ENCODE assay signal across 12 cellular contexts in the genomic region with DNA sequence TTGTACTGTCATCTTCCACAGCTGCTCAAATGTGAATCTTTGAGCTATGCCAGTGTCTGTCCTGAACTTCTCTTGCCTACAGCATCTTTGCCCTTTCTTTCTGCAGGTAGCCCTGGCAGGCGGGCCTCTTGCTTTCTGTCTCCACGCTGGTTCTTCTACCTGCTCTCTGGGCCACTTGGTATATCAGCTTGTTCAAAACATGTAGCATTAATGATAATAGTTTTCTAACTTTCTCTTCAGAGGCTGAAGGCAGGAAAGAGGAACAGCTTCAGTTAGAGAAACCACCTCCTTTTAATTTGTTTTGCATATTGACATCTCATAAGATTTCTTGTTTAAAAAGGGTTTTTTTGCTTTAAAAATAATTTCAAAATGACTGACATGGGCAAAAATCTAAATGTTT. TPM values are rescaled to one million over a fixed set of nuclear protein-coding genes. Genes with fewer than 3 reads are reported as not detected.
DNase-seq lines count a peak whose midpoint lies in the region; ATAC-seq and TF ChIP-seq lines count a peak whose summit lies in the region.
"Had no signal": no experiment of that assay in that cellular context is flagged by ENCODE, and none has a peak within 500 bp of the region (broad histone marks: within the 10 kb centered on the region; RNA-seq: fewer than 3 reads in every experiment).

No MANE protein-coding gene starts in this region.

- H3K36me3 ChIP-seq in mucosa of rectum (ENCODE audit: control insufficient read depth in 2 of 2, insufficient read depth in 2 of 2, low read length in 2 of 2) = no peaks in the 10 kb centered on the region
- no peaks in the 10 kb centered on the region for H3K36me3 ChIP-seq in A673 (ENCODE audit: insufficient read depth, low read length, poor library complexity, severe bottlenecking)

- peak overlapping the region; percentile 0 to 56 for H3K27ac ChIP-seq in mucosa of rectum (ENCODE audit: low read depth in 2 of 2, low read length in 2 of 2)
- H3K27ac ChIP-seq in A673 (ENCODE audit: low read depth, low read length, poor library complexity, severe bottlenecking) = no peak overlapping the region

- H3K4me3 ChIP-seq in GM12864 (ENCODE audit: low read depth, low read length) (peak overlapping the region; percentile 63), mucosa of rectum (ENCODE audit: low read length in 2 of 2) (peak overlapping the region in 1 of 2 donors; percentile 75), A673 (ENCODE audit: low read depth, low read length, poor library complexity, severe bottlenecking) (no peak overlapping the region)

- no peak for ATAC-seq in GM19455 (IDR thresholded peaks at IDR 0.05; ENCODE audit: unreplicated experiment)

- intact Hi-C loops in A673 (cut with micrococcal nuclease; ENCODE audit: unreplicated experiment) = no loop called here

- CTCF ChIA-PET in A673 (lab: Charles Lee) = no interaction called here

- no peaks in the 10 kb centered on the region for H3K9me3 ChIP-seq in mucosa of rectum (ENCODE audit: control insufficient read depth in 2 of 2, low read length in 2 of 2)
- H3K9me3 ChIP-seq in A673 (ENCODE audit: low read depth, low read length, poor library complexity, severe bottlenecking) = no peaks in the 10 kb centered on the region
- H3K9me3 ChIP-seq: Caco-2 had no signal

- peak; percentile 40 to 44 for DNase-seq in AML-193 (lab: John Stamatoyannopoulos, UW)
- DNase-seq in GM12864 (ENCODE audit: low read depth) = no peak
- DNase-seq in OCI-M1 (lab: John Stamatoyannopoulos, UW) = peak; percentile 30
- DNase-seq in DMS 273 (lab: John Stamatoyannopoulos, UW; ENCODE audit: unreplicated experiment) = no peak
- DNase-seq in A673 (ENCODE audit: low spot score) = no peak
- DNase-seq in ACHN = no peak
- DNase-seq: Caco-2, kidney glomerular epithelial cell, NCI-H1436 treated with DMSO at 0.1 percent for 48 hours, nucleus accumbens had no signal

- H3K9ac ChIP-seq in mucosa of rectum (ENCODE audit: low read depth in 1 of 2, low read length in 2 of 2) = no peak overlapping the region

- in situ Hi-C loops in ACHN (cut with HindIII; ENCODE audit: low pct_ligation_motif_present, low pct_unique_long_range_greater_than_20kb, low sequenced_read_pairs) = no loop called here

- no peak for TF ChIP-seq CTCF in GM12864 (IDR thresholded peaks at IDR 0.05; ENCODE audit: low read depth, low read length, missing control alignments)
- no peak for TF ChIP-seq CTCF in A673 (conservative IDR thresholded peaks at IDR 0.05; ENCODE audit: low read depth, low read length)

- POLR2A ChIA-PET in A673 (lab: Charles Lee; ENCODE audit: low non-redundant PET) = no interaction called here

- no peaks in the 10 kb centered on the region for H3K27me3 ChIP-seq in mucosa of rectum (ENCODE audit: control insufficient read depth in 2 of 2, insufficient read depth in 2 of 2, low read length in 2 of 2)
- no peaks in the 10 kb centered on the region for H3K27me3 ChIP-seq in A673 (replicated peaks; ENCODE audit: insufficient read depth, low read depth, low read length, poor library complexity)

- H3K4me1 ChIP-seq in mucosa of rectum (ENCODE audit: control insufficient read depth in 2 of 2, insufficient read depth in 2 of 2, low read length in 2 of 2) = peaks cover 21 to 32% of the 10 kb centered on the region in 2 donors
- H3K4me1 ChIP-seq in A673 (ENCODE audit: insufficient read depth, low read length, poor library complexity, severe bottlenecking) = no peaks in the 10 kb centered on the region
- H3K4me1 ChIP-seq: Caco-2 had no signal

- no TSS peak for BruUV-seq in A673 (replicated peaks; lab: Mats Ljungman, UMichigan)

RNA-seq across cellular contexts. Expression of gene FGL2, which starts 0.9 kb away (rescaled TPM):
- not detected in 2 replicates for total RNA-seq in A673 (2021)
- total RNA-seq: Caco-2 had no signal

Comparison
In these comparisons a context has a peak if more than half of its experiments do, and no peak if none do; other contexts are left out.
1. DNase-seq: peak in AML-193 (2 of 2) and OCI-M1 (single experiment); none in GM12864 (single experiment), DMS 273 (single experiment), A673 (single experiment) and ACHN (single experiment).